8 cellular contexts compared by ENCODE assay signal in the genomic region with DNA sequence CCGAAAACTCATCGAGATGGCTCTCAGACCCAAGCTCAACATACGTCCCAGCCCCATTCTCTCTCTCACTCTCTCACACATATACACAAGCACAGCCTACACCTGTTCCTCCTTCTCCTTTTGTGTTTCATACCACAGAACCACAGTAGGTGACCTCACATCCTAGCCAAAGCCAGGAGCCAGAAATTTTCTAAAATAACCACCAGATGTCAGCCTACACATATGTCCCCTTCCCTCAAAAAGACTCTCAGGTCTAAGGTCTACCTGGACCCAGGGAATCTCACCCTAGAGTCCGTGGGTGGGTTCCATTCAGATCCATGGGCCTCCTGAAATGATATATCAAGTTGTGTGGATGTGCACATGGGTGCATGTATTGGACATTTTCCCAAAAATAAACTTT.
DNase-seq lines count a peak whose midpoint lies in the region; ATAC-seq lines count a peak whose summit lies in the region.

No MANE protein-coding gene starts in this region.

- no peak overlapping the region for H3K27ac Mint-ChIP-seq in activated CD4-positive, alpha-beta T cell treated with anti-CD3 and anti-CD28 coated beads, Interleukin-2, amount 10 ng/mL, durations not matched to agents 24 days and 14 days

- no peak overlapping the region for H3K4me3 Mint-ChIP-seq in activated CD4-positive, alpha-beta T cell treated with anti-CD3 and anti-CD28 coated beads, Interleukin-2, amount 10 ng/mL, durations not matched to agents 24 days and 14 days

- no peak for ATAC-seq in left colon

- H3K4me1 Mint-ChIP-seq in activated CD4-positive, alpha-beta T cell treated with anti-CD3 and anti-CD28 coated beads, Interleukin-2, amount 10 ng/mL, durations not matched to agents 24 days and 14 days: no peaks in the 10 kb centered on the region

- H3K36me3 Mint-ChIP-seq in activated CD4-positive, alpha-beta T cell treated with anti-CD3 and anti-CD28 coated beads, Interleukin-2, amount 10 ng/mL, durations not matched to agents 24 days and 14 days (ENCODE audit: low read depth): no peaks in the 10 kb centered on the region

- peaks cover 2% of the 10 kb centered on the region for H3K27me3 Mint-ChIP-seq in activated CD4-positive, alpha-beta T cell treated with anti-CD3 and anti-CD28 coated beads, Interleukin-2, amount 10 ng/mL, durations not matched to agents 24 days and 14 days

- intact Hi-C loops in activated CD4-positive, alpha-beta T cell treated with anti-CD3 and anti-CD28 coated beads, Interleukin-2, amount 10 ng/mL, durations not matched to agents 24 days and 14 days (cut with micrococcal nuclease): no loop called here
- intact Hi-C loops in left colon (cut with DNase I, micrococcal nuclease): no loop called here

- peak; percentile 53 for DNase-seq in activated CD4-positive, alpha-beta T cell treated with anti-CD3 and anti-CD28 coated beads, Interleukin-2, amount 10 ng/mL, durations not matched to agents 24 days and 14 days
- DNase-seq in activated CD4-positive, alpha-beta T cell treated with anti-CD3 and anti-CD28 coated beads, Interleukin-2, amount 50 U/mL, for 48 hours: no peak
- DNase-seq in HCEC 1CT (peak; percentile 35), M059J (ENCODE audit: low read depth) (peak; percentile 37), astrocyte of the hippocampus (ENCODE audit: low read depth, low spot score) (peak; percentile 44), renal cortical epithelial cell (ENCODE audit: low read depth) (peak; percentile 37), left colon (no peak), epidermal melanocyte (ENCODE audit: insufficient read length, low spot score) (no peak)

- H3K9me3 Mint-ChIP-seq in activated CD4-positive, alpha-beta T cell treated with anti-CD3 and anti-CD28 coated beads, Interleukin-2, amount 10 ng/mL, durations not matched to agents 24 days and 14 days: no peaks in the 10 kb centered on the region

Comparison
In these comparisons a context has a peak if more than half of its experiments do, and no peak if none do; other contexts are left out.
1. DNase-seq: peak in activated CD4-positive, alpha-beta T cell treated with anti-CD3 and anti-CD28 coated beads, Interleukin-2, amount 10 ng/mL, durations not matched to agents 24 days and 14 days (single experiment), HCEC 1CT (single experiment), M059J (single experiment), astrocyte of the hippocampus (single experiment) and renal cortical epithelial cell (single experiment); none in activated CD4-positive, alpha-beta T cell treated with anti-CD3 and anti-CD28 coated beads, Interleukin-2, amount 50 U/mL, for 48 hours (0 of 2), left colon (0 of 2) and epidermal melanocyte (single experiment).